ENCODE assay signal across 8 cellular contexts in the genomic region with DNA sequence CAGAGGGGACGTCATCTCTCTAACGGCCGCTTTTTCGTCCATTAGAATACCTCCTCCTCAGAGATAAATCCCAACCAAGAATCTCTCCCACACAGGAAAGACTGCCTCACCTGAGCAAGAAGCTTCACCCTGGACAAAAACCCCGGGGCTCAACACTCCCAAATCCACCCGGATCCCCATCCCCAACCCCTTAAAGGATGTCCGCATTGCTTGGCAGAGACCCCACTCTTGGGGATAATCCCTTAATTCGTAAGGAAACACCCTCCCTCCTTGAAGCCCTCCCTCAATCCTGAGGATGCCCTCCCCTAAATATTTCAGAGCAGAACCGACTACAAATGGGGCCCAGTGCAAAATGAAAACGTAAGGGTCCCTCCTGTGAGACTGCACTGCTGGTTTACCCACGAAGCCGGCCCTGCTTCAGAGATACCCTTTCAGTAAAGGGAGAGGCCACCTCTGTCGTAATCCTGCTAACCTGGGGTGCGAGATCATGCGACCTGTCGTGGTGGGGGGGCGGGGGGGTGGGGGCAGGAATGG. TPM values are rescaled to one million over a fixed set of nuclear protein-coding genes. Genes with fewer than 3 reads are reported as not detected.
A peak's percentile ranks its signal among the peaks of the same experiment; 100 is the strongest.
DNase-seq lines count a peak whose midpoint lies in the region; ATAC-seq and TF ChIP-seq lines count a peak whose summit lies in the region.

No MANE protein-coding gene starts in this region.

- peak overlapping the region; percentile 82 for H3K4me2 ChIP-seq in OCI-LY3 (ENCODE audit: low read length)

- TF ChIP-seq EP300 in ovary (IDR thresholded peaks at IDR 0.05): no peak

- no peaks in the 10 kb centered on the region for H3K9me3 Mint-ChIP-seq in activated T-cell treated with anti-CD3 and anti-CD28 coated beads, Interleukin-2, amount 50 U/mL, for 4 hours
- H3K9me3 Mint-ChIP-seq in endothelial cell (ENCODE audit: unreplicated experiment): no peaks in the 10 kb centered on the region

- H3K27ac ChIP-seq in OCI-LY3 (ENCODE audit: low read length) (no peak overlapping the region), ovary (peak overlapping the region in 1 of 2 donors; percentile 41)

- H3K27me3 ChIP-seq in OCI-LY3 (ENCODE audit: low read depth, low read length): no peaks in the 10 kb centered on the region
- no peaks in the 10 kb centered on the region for H3K27me3 ChIP-seq in ovary

- H4K20me1 ChIP-seq in OCI-LY3 (ENCODE audit: insufficient read depth, low read length): peaks cover 11% of the 10 kb centered on the region

- H3K27me3 Mint-ChIP-seq in activated T-cell treated with anti-CD3 and anti-CD28 coated beads, Interleukin-2, amount 50 U/mL, for 4 hours (ENCODE audit: low read depth): no peaks in the 10 kb centered on the region
- peaks cover 5% of the 10 kb centered on the region for H3K27me3 Mint-ChIP-seq in endothelial cell (ENCODE audit: unreplicated experiment)

- peak overlapping the region; percentile 95 for H3K4me3 ChIP-seq in OCI-LY3 (ENCODE audit: low read length)
- peak overlapping the region; percentile 97 for H3K4me3 ChIP-seq in ovary

- no peak for DNase-seq in activated T-cell treated with anti-CD3 and anti-CD28 coated beads, Interleukin-2, amount 50 U/mL, for 4 hours
- DNase-seq in activated T-cell treated with anti-CD3 and anti-CD28 coated beads for 4 hours: no peak
- DNase-seq in endothelial cell (ENCODE audit: low spot score): no peak
- DNase-seq in ovary: peak in 1 of 5 donors; percentile 18
- DNase-seq in left lobe of liver (ENCODE audit: low spot score): no peak

- peak overlapping the region; percentile 66; the same call in 1 of the 2 replicates for H2AFZ ChIP-seq in OCI-LY3 (ENCODE audit: low read depth, low read length)

- H3K4me3 Mint-ChIP-seq in activated T-cell treated with anti-CD3 and anti-CD28 coated beads, Interleukin-2, amount 50 U/mL, for 4 hours: peak overlapping the region; percentile 94
- H3K4me3 Mint-ChIP-seq in endothelial cell (ENCODE audit: unreplicated experiment): peak overlapping the region; percentile 99

- peak; percentile 6 to 12 for ATAC-seq in activated T-cell treated with anti-CD3 and anti-CD28 coated beads, Interleukin-2, amount 50 U/mL, for 4 hours
- ATAC-seq in left lobe of liver: no peak
- ATAC-seq in HG03565 (IDR thresholded peaks at IDR 0.05; ENCODE audit: unreplicated experiment): no peak
- ATAC-seq in HG03571 (IDR thresholded peaks at IDR 0.05; ENCODE audit: unreplicated experiment): no peak

- H3K9ac ChIP-seq in OCI-LY3 (ENCODE audit: low read length): peak overlapping the region; percentile 72

- H3K9me3 ChIP-seq in OCI-LY3 (ENCODE audit: insufficient read depth, low read length): no peaks in the 10 kb centered on the region
- no peaks in the 10 kb centered on the region for H3K9me3 ChIP-seq in ovary

- H3K36me3 Mint-ChIP-seq in activated T-cell treated with anti-CD3 and anti-CD28 coated beads, Interleukin-2, amount 50 U/mL, for 4 hours (ENCODE audit: insufficient read depth): peaks cover 18% of the 10 kb centered on the region
- H3K36me3 Mint-ChIP-seq in endothelial cell (ENCODE audit: low read depth, unreplicated experiment): peaks cover 21% of the 10 kb centered on the region

- peak overlapping the region; percentile 90 for H3K27ac Mint-ChIP-seq in endothelial cell (ENCODE audit: unreplicated experiment)

- TF ChIP-seq CTCF in OCI-LY3 (IDR thresholded peaks at IDR 0.05; ENCODE audit: low read depth, low read length): no peak
- TF ChIP-seq CTCF in endothelial cell (IDR thresholded peaks at IDR 0.05; ENCODE audit: unreplicated experiment): no peak
- TF ChIP-seq CTCF in ovary (IDR thresholded peaks at IDR 0.05): no peak

- H3K79me2 ChIP-seq in OCI-LY3 (ENCODE audit: low read length): peaks cover 37% of the 10 kb centered on the region

- TF ChIP-seq POLR2A in ovary (IDR thresholded peaks at IDR 0.05): no peak

- WGBS in ovary, 3 donors: 11 to 14% (median 12%) methylated on average over 16 to 17 of the region's 17 CpGs

- H3K36me3 ChIP-seq in OCI-LY3 (replicated peaks; ENCODE audit: low read depth, low read length) (peaks cover 21% of the 10 kb centered on the region), ovary (no peaks in the 10 kb centered on the region)

- H3K4me1 ChIP-seq in OCI-LY3 (ENCODE audit: low read length) (peaks cover 14% of the 10 kb centered on the region), ovary (ENCODE audit: insufficient read depth) (peaks cover 5% of the 10 kb centered on the region)

- intact Hi-C loops in ovary (cut with DNase I): no loop called here

- H3K4me1 Mint-ChIP-seq in activated T-cell treated with anti-CD3 and anti-CD28 coated beads, Interleukin-2, amount 50 U/mL, for 4 hours (ENCODE audit: low read depth): peaks cover 26% of the 10 kb centered on the region
- H3K4me1 Mint-ChIP-seq in endothelial cell (ENCODE audit: unreplicated experiment): peaks cover 22% of the 10 kb centered on the region

RNA-seq across cellular contexts. Expression of a gene that starts 0.7 kb away (rescaled TPM):
- total RNA-seq in activated T-cell treated with anti-CD3 and anti-CD28 coated beads, Interleukin-2, amount 50 U/mL, for 4 hours: 100 to 1,000 TPM; 243 to 252 (median 248) TPM
- 392 TPM for total RNA-seq in endothelial cell (ENCODE audit: unreplicated experiment)
- total RNA-seq in ovary: 100 to 1,000 TPM in 6 of 7 donors, 10 to 100 TPM in 1; 92.9 to 317 (median 256) TPM
- 100 to 1,000 TPM; 249 to 522 TPM for polyA plus RNA-seq in ovary
- total RNA-seq in left lobe of liver: 95.7 TPM

RNA-seq across cellular contexts. Expression of a gene that starts 25.7 kb away (rescaled TPM):
- total RNA-seq in activated T-cell treated with anti-CD3 and anti-CD28 coated beads, Interleukin-2, amount 50 U/mL, for 4 hours: 100 to 1,000 TPM; 259 to 288 (median 272) TPM
- total RNA-seq in endothelial cell (ENCODE audit: unreplicated experiment): 255 TPM
- total RNA-seq in ovary: 100 to 1,000 TPM in 5 of 7 donors, 10 to 100 TPM in 2; 53.8 to 141 (median 124) TPM
- polyA plus RNA-seq in ovary: 100 to 1,000 TPM; 106 to 129 TPM
- total RNA-seq in left lobe of liver: 57.8 TPM

RNA-seq across cellular contexts. Expression of a gene that starts 33.7 kb away (rescaled TPM):
- total RNA-seq in activated T-cell treated with anti-CD3 and anti-CD28 coated beads, Interleukin-2, amount 50 U/mL, for 4 hours: 10 to 100 TPM; 23.6 to 29.9 (median 26.4) TPM
- total RNA-seq in endothelial cell (ENCODE audit: unreplicated experiment) (27.2 TPM), ovary (10 to 100 TPM; 20.7 to 34.0 (median 22.1) TPM), left lobe of liver (32.1 TPM)
- 10 to 100 TPM; 24.9 to 32.7 TPM for polyA plus RNA-seq in ovary

RNA-seq across cellular contexts. Expression of a gene that starts 38.9 kb away (rescaled TPM):
- 100 to 1,000 TPM; 152 to 169 (median 161) TPM for total RNA-seq in activated T-cell treated with anti-CD3 and anti-CD28 coated beads, Interleukin-2, amount 50 U/mL, for 4 hours
- total RNA-seq in endothelial cell (ENCODE audit: unreplicated experiment) (157 TPM), ovary (100 to 1,000 TPM in 5 of 7 donors, 10 to 100 TPM in 2; 59.7 to 190 (median 136) TPM), left lobe of liver (113 TPM)
- polyA plus RNA-seq in ovary: 100 to 1,000 TPM in 1 of 2 donors, 10 to 100 TPM in 1; 91.3 to 184 TPM

RNA-seq across cellular contexts. Expression of a gene that starts 49.0 kb away (rescaled TPM):
- 10 to 100 TPM; 47.6 to 58.0 (median 55.1) TPM for total RNA-seq in activated T-cell treated with anti-CD3 and anti-CD28 coated beads, Interleukin-2, amount 50 U/mL, for 4 hours
- total RNA-seq in endothelial cell (ENCODE audit: unreplicated experiment) (25.5 TPM), ovary (10 to 100 TPM; 14.2 to 34.7 (median 19.4) TPM), left lobe of liver (22.9 TPM)
- 10 to 100 TPM; 11.9 to 32.4 TPM for polyA plus RNA-seq in ovary

Comparison
In these comparisons a context has a peak if more than half of its experiments do, and no peak if none do; other contexts are left out.
1. ATAC-seq: peak in activated T-cell treated with anti-CD3 and anti-CD28 coated beads, Interleukin-2, amount 50 U/mL, for 4 hours (2 of 2); none in left lobe of liver (single experiment), HG03565 (single experiment) and HG03571 (single experiment).